In genomic region chr1:65440322-65440864, GRCh38 we compare ENCODE assay signal across 2 cellular contexts.
TF ChIP-seq lines count a peak whose summit lies in the region.

No MANE protein-coding gene starts in this region.

TF ChIP-seq in HEK293, 187 proteins besides CTCF, POLR2A, EP300 and RAD21:
- TF ChIP-seq ZFHX2 (tag by site-specific recombination; conservative IDR thresholded peaks at IDR 0.05) = 0 out of 2 replicates have a peak, but pooled peaks have one; percentile 17
- TF ChIP-seq ZNF398 (tag by site-specific recombination; IDR thresholded peaks at IDR 0.05) = no peak

TF ChIP-seq in H1, 55 proteins besides CTCF, POLR2A, EP300 and RAD21:
- TF ChIP-seq RBBP5 (IDR thresholded peaks at IDR 0.05; ENCODE audit: borderline replicate concordance, low read depth, low read length) (no peak), ATF3 (IDR thresholded peaks at IDR 0.05; ENCODE audit: insufficient read depth, low read depth, low read length) (no peak), USF2 (IDR thresholded peaks at IDR 0.05; ENCODE audit: low read length) (no peak), SP1 (IDR thresholded peaks at IDR 0.05; ENCODE audit: low read depth, low read length) (no peak), NANOG (IDR thresholded peaks at IDR 0.05; ENCODE audit: insufficient read depth, low read depth, low read length, poor library complexity, severe bottlenecking) (no peak), SIX5 (IDR thresholded peaks at IDR 0.05; ENCODE audit: low read depth, low read length) (no peak), TAF1 (IDR thresholded peaks at IDR 0.05; ENCODE audit: low read depth, low read length) (no peak), SP4 (IDR thresholded peaks at IDR 0.05; ENCODE audit: low read length) (no peak), CBX5 (IDR thresholded peaks at IDR 0.05; ENCODE audit: low read depth, low read length) (no peak), JUN (IDR thresholded peaks at IDR 0.05; ENCODE audit: low read depth, low read length) (no peak), HDAC2 (IDR thresholded peaks at IDR 0.05; ENCODE audit: borderline replicate concordance in 1 of 2, low read depth in 2 of 2, low read length in 2 of 2) (no peak), MAFK (IDR thresholded peaks at IDR 0.05; ENCODE audit: low read depth, low read length) (no peak), BRCA1 (IDR thresholded peaks at IDR 0.05; ENCODE audit: low read depth, low read length) (no peak)
